Comparison of ENCODE assay signal across 14 cellular contexts in genomic region chr4:55157559-55158277, GRCh38. TPM values are rescaled to one million over a fixed set of nuclear protein-coding genes. Genes with fewer than 3 reads are reported as not detected.
A peak's percentile ranks its signal among the peaks of the same experiment; 100 is the strongest.
DNase-seq lines count a peak whose midpoint lies in the region; ATAC-seq and TF ChIP-seq lines count a peak whose summit lies in the region.
"Had no signal": no experiment of that assay in that cellular context is flagged by ENCODE, and none has a peak within 500 bp of the region (broad histone marks: within the 10 kb centered on the region; RNA-seq: fewer than 3 reads in every experiment).

No MANE protein-coding gene starts in this region.

- TF ChIP-seq CTCF in left lung (IDR thresholded peaks at IDR 0.05) (no peak), neural progenitor cell (IDR thresholded peaks at IDR 0.05) (no peak)

- H3K4me1 Mint-ChIP-seq in stimulated activated naive CD8-positive, alpha-beta T cell treated with anti-CD3 and anti-CD28 coated beads, Interleukin-15, amount 100 ng/mL, for 72 hours: peaks cover 6% of the 10 kb centered on the region
- H3K4me1 Mint-ChIP-seq in neural progenitor cell: peaks cover 2% of the 10 kb centered on the region
- H3K4me1 Mint-ChIP-seq in naive thymus-derived CD4-positive, alpha-beta T cell: peaks cover 0 to 4% (median 0%) of the 10 kb centered on the region in 7 donors

- POLR2A ChIA-PET in naive thymus-derived CD4-positive, alpha-beta T cell (lab: Charles Lee): no interaction called here

- no peak overlapping the region for H3K27ac ChIP-seq in left lung
- no peak overlapping the region for H3K27ac ChIP-seq in neural progenitor cell
- H3K27ac ChIP-seq in naive thymus-derived CD4-positive, alpha-beta T cell (ENCODE audit: low read depth, low read length): no peak overlapping the region
- H3K27ac ChIP-seq: neutrophil, thyroid gland had no signal

- H3K4me2 ChIP-seq in neural progenitor cell: no peak overlapping the region

- no peak overlapping the region for H3K9ac ChIP-seq in neural progenitor cell

- no peak for DNase-seq in stimulated activated naive CD8-positive, alpha-beta T cell treated with anti-CD3 and anti-CD28 coated beads, Interleukin-15, amount 100 ng/mL, for 72 hours
- no peak for DNase-seq in stimulated activated naive CD8-positive, alpha-beta T cell treated with anti-CD3 and anti-CD28 coated beads, Interleukin-15, Interleukin-2, amounts not matched to agents 100 U/mL and 50 U/mL, for 24 hours
- DNase-seq in left lung (peak in 1 of 2 donors; percentile 72), neural progenitor cell (ENCODE audit: low spot score) (no peak), hippocampal formation (lab: John Stamatoyannopoulos, UW) (no peak)
- no peak for DNase-seq in naive thymus-derived CD4-positive, alpha-beta T cell
- DNase-seq: activated CD4-positive, CD25-positive, alpha-beta regulatory T cell; activated CD8-positive, alpha-beta memory T cell treated with anti-CD3 and anti-CD28 coated beads, Interleukin-2, amount 50 U/mL, for 48 hours; NCI-H146; OCI-M1 had no signal

- CTCF ChIA-PET in naive thymus-derived CD4-positive, alpha-beta T cell (lab: Charles Lee): no interaction called here

- ATAC-seq in stimulated activated naive CD8-positive, alpha-beta T cell treated with anti-CD3 and anti-CD28 coated beads, Interleukin-15, amount 100 ng/mL, for 72 hours: no peak
- ATAC-seq in stimulated activated naive CD8-positive, alpha-beta T cell treated with anti-CD3 and anti-CD28 coated beads, Interleukin-15, Interleukin-2, amounts not matched to agents 100 U/mL and 50 U/mL, for 24 hours: no peak
- peak; percentile 26 for ATAC-seq in esophagus mucosa
- ATAC-seq in left lung: peak; percentile 18
- no peak for ATAC-seq in HG03175 (IDR thresholded peaks at IDR 0.05; ENCODE audit: unreplicated experiment)
- ATAC-seq in naive thymus-derived CD4-positive, alpha-beta T cell: no peak

- H3K36me3 Mint-ChIP-seq in neural progenitor cell: no peaks in the 10 kb centered on the region
- H3K36me3 Mint-ChIP-seq in naive thymus-derived CD4-positive, alpha-beta T cell: no peaks in the 10 kb centered on the region

- H3K79me2 ChIP-seq in neural progenitor cell (ENCODE audit: low read depth): no peaks in the 10 kb centered on the region

- H3K27me3 ChIP-seq in left lung (peaks cover 8 to 27% of the 10 kb centered on the region in 2 donors), neural progenitor cell (no peaks in the 10 kb centered on the region)
- peaks cover 0 to 3% of the 10 kb centered on the region in 2 donors for H3K27me3 ChIP-seq in naive thymus-derived CD4-positive, alpha-beta T cell (ENCODE audit: control insufficient read depth in 2 of 2, insufficient read depth in 2 of 2, low read length in 2 of 2)
- H3K27me3 ChIP-seq: thyroid gland had no signal

- peaks cover 5 to 13% of the 10 kb centered on the region in 2 donors for H3K9me3 Mint-ChIP-seq in stimulated activated naive CD8-positive, alpha-beta T cell treated with anti-CD3 and anti-CD28 coated beads, Interleukin-15, amount 100 ng/mL, for 72 hours
- H3K9me3 Mint-ChIP-seq in neural progenitor cell: no peaks in the 10 kb centered on the region
- H3K9me3 Mint-ChIP-seq in naive thymus-derived CD4-positive, alpha-beta T cell: peaks cover 0 to 13% (median 3%) of the 10 kb centered on the region in 11 donors

- H3K27me3 Mint-ChIP-seq in stimulated activated naive CD8-positive, alpha-beta T cell treated with anti-CD3 and anti-CD28 coated beads, Interleukin-15, amount 100 ng/mL, for 72 hours: peaks cover 53% of the 10 kb centered on the region
- H3K27me3 Mint-ChIP-seq in neural progenitor cell (ENCODE audit: insufficient read depth, low read depth): peaks cover 2% of the 10 kb centered on the region
- peaks cover 25 to 58% (median 45%) of the 10 kb centered on the region in 5 donors for H3K27me3 Mint-ChIP-seq in naive thymus-derived CD4-positive, alpha-beta T cell

- intact Hi-C loops in left lung (cut with DNase I): no loop called here
- intact Hi-C loops in naive thymus-derived CD4-positive, alpha-beta T cell (cut with micrococcal nuclease): no loop called here

- H3K4me1 ChIP-seq in left lung (no peaks in the 10 kb centered on the region), neural progenitor cell (no peaks in the 10 kb centered on the region)
- H3K4me1 ChIP-seq in naive thymus-derived CD4-positive, alpha-beta T cell (ENCODE audit: control insufficient read depth in 2 of 2, insufficient read depth in 2 of 2, low read length in 2 of 2): no peaks in the 10 kb centered on the region
- H3K4me1 ChIP-seq: thyroid gland had no signal

- H3K4me3 Mint-ChIP-seq in stimulated activated naive CD8-positive, alpha-beta T cell treated with anti-CD3 and anti-CD28 coated beads, Interleukin-15, amount 100 ng/mL, for 72 hours: peak overlapping the region; percentile 39 to 47
- no peak overlapping the region for H3K4me3 Mint-ChIP-seq in neural progenitor cell
- H3K4me3 Mint-ChIP-seq in naive thymus-derived CD4-positive, alpha-beta T cell: peak overlapping the region in 3 of 10 donors; percentile 14 to 49 (median 39)

- H2AFZ ChIP-seq in neural progenitor cell (replicated peaks): no peak overlapping the region

- H3K9me3 ChIP-seq in left lung (no peaks in the 10 kb centered on the region), neural progenitor cell (ENCODE audit: low read depth) (no peaks in the 10 kb centered on the region)
- H3K9me3 ChIP-seq in naive thymus-derived CD4-positive, alpha-beta T cell (ENCODE audit: control insufficient read depth in 2 of 3, low read length in 3 of 3): no peaks in the 10 kb centered on the region
- H3K9me3 ChIP-seq: neutrophil, thyroid gland had no signal

- H3K4me3 ChIP-seq in left lung (peak overlapping the region in 1 of 2 donors; percentile 11), neural progenitor cell (no peak overlapping the region)
- no peak overlapping the region for H3K4me3 ChIP-seq in naive thymus-derived CD4-positive, alpha-beta T cell (ENCODE audit: low read length)
- H3K4me3 ChIP-seq: thyroid gland had no signal

- no peaks in the 10 kb centered on the region for H3F3A ChIP-seq in neural progenitor cell (ENCODE audit: low read depth)

- H3K27ac Mint-ChIP-seq in stimulated activated naive CD8-positive, alpha-beta T cell treated with anti-CD3 and anti-CD28 coated beads, Interleukin-15, amount 100 ng/mL, for 72 hours: no peak overlapping the region
- no peak overlapping the region for H3K27ac Mint-ChIP-seq in neural progenitor cell
- H3K27ac Mint-ChIP-seq in naive thymus-derived CD4-positive, alpha-beta T cell: no peak overlapping the region

- H3K36me3 ChIP-seq in left lung (no peaks in the 10 kb centered on the region), neural progenitor cell (no peaks in the 10 kb centered on the region)
- no peaks in the 10 kb centered on the region for H3K36me3 ChIP-seq in naive thymus-derived CD4-positive, alpha-beta T cell (ENCODE audit: control insufficient read depth in 2 of 3, insufficient read depth in 3 of 3, low read length in 3 of 3)
- H3K36me3 ChIP-seq: neutrophil, thyroid gland had no signal

- no peaks in the 10 kb centered on the region for H4K20me1 ChIP-seq in neural progenitor cell (ENCODE audit: low read depth)

RNA-seq across cellular contexts. Expression of gene KDR, which starts 32.3 kb away (rescaled TPM):
- total RNA-seq in esophagus mucosa (4.2 TPM), left lung (10 to 100 TPM; 27.1 to 34.9 TPM), neural progenitor cell (ENCODE audit: low replicate concordance) (2.4 and 2.7 TPM in 2 replicates)
- not detected for total RNA-seq in naive thymus-derived CD4-positive, alpha-beta T cell
- not detected for polyA plus RNA-seq in naive thymus-derived CD4-positive, alpha-beta T cell

Comparison
In these comparisons a context has a peak if more than half of its experiments do, and no peak if none do; other contexts are left out.
1. ATAC-seq: peak in esophagus mucosa (single experiment) and left lung (single experiment); none in stimulated activated naive CD8-positive, alpha-beta T cell treated with anti-CD3 and anti-CD28 coated beads, Interleukin-15, amount 100 ng/mL, for 72 hours (single experiment), stimulated activated naive CD8-positive, alpha-beta T cell treated with anti-CD3 and anti-CD28 coated beads, Interleukin-15, Interleukin-2, amounts not matched to agents 100 U/mL and 50 U/mL, for 24 hours (single experiment), HG03175 (single experiment) and naive thymus-derived CD4-positive, alpha-beta T cell (single experiment).